ENCODE assay signal across 8 cellular contexts in the genomic region with DNA sequence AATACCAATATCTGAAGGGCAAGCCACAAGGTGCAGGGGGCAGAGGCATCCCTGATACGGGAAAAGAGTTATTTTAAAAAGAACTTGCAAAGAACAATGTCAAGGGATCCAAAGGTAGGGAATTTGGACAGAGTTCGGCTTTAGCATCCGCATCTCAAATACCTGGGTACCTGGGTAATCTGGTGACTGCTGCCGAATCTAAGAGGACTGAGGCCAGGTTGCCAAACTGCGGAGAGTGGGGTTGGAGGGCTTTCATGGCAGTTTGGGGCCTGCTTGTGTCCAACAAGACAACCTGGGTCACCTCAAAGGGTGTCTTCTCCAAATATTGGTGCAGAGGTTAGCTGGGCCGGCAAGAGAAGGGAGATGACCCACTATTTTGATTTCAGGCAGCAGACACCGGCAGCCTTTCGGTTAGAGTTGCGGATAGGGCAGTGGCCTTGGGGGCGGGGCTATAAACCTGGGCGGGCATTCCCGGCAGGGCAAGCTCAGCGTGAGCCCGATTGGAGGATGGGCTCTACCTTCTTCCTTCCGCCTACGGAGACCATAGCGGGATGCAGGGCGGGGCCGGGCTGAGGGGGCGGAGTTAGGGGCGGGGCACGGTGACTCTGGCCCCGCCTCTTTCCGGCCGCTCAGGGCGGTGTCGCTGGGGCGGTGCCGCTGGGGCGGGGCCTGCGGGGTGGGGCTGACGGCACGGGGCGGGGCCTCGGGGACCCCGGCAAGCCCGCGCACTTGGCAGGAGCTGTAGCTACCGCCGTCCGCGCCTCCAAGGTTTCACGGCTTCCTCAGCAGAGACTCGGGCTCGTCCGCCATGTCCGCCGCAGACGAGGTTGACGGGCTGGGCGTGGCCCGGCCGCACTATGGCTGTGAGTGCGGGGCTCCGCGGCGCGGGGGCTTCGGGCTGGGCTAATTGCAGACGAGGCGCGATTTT. TPM values are rescaled to one million over a fixed set of nuclear protein-coding genes. Genes with fewer than 3 reads are reported as not detected.
A peak's percentile ranks its signal among the peaks of the same experiment; 100 is the strongest.
DNase-seq lines count a peak whose midpoint lies in the region; ATAC-seq, FAIRE-seq and TF ChIP-seq lines count a peak whose summit lies in the region.

A gene with protein sequence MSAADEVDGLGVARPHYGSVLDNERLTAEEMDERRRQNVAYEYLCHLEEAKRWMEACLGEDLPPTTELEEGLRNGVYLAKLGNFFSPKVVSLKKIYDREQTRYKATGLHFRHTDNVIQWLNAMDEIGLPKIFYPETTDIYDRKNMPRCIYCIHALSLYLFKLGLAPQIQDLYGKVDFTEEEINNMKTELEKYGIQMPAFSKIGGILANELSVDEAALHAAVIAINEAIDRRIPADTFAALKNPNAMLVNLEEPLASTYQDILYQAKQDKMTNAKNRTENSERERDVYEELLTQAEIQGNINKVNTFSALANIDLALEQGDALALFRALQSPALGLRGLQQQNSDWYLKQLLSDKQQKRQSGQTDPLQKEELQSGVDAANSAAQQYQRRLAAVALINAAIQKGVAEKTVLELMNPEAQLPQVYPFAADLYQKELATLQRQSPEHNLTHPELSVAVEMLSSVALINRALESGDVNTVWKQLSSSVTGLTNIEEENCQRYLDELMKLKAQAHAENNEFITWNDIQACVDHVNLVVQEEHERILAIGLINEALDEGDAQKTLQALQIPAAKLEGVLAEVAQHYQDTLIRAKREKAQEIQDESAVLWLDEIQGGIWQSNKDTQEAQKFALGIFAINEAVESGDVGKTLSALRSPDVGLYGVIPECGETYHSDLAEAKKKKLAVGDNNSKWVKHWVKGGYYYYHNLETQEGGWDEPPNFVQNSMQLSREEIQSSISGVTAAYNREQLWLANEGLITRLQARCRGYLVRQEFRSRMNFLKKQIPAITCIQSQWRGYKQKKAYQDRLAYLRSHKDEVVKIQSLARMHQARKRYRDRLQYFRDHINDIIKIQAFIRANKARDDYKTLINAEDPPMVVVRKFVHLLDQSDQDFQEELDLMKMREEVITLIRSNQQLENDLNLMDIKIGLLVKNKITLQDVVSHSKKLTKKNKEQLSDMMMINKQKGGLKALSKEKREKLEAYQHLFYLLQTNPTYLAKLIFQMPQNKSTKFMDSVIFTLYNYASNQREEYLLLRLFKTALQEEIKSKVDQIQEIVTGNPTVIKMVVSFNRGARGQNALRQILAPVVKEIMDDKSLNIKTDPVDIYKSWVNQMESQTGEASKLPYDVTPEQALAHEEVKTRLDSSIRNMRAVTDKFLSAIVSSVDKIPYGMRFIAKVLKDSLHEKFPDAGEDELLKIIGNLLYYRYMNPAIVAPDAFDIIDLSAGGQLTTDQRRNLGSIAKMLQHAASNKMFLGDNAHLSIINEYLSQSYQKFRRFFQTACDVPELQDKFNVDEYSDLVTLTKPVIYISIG (N-terminal part only) (plus strand): TSS at position 709 of the 928 bp plus-strand sequence. CDS start 100 bp downstream, at position 809.

- H3K4me1 ChIP-seq in BLaER1: peaks cover 51% of the 10 kb centered on the region
- peaks cover 17% of the 10 kb centered on the region for H3K4me1 ChIP-seq in HepG2 (ENCODE audit: insufficient read depth, low read length)

- peak within 1 kb of the TSS; percentile 90 for H3K4me3 ChIP-seq in BLaER1
- peak within 1 kb of the TSS; percentile 90 to 96 (median 92) for H3K4me3 ChIP-seq in HepG2 (replicated peaks in 1 of 3; ENCODE audit: insufficient read depth in 1 of 3, low read depth in 2 of 3, low read length in 3 of 3)

- FAIRE-seq in HepG2 (lab: Jason Lieb, UNC): peak; percentile 88

- H4K20me1 ChIP-seq in BLaER1 (peaks cover 32% of the 10 kb centered on the region), HepG2 (ENCODE audit: insufficient read depth, low read length) (no peaks in the 10 kb centered on the region)

- TF ChIP-seq RAD21 in HepG2 (CRISPR knock-in tag; IDR thresholded peaks at IDR 0.05): no peak

- TF ChIP-seq EP300 in HepG2 (IDR thresholded peaks at IDR 0.05; ENCODE audit: low read depth in 2 of 2, low read length in 2 of 2): no peak
- 0 out of 2 replicates have a peak, but pooled peaks have one; percentile 16 for TF ChIP-seq EP300 in HepG2 (CRISPR knock-in tag; IDR thresholded peaks at IDR 0.05; ENCODE audit: borderline replicate concordance)

- POLR2A ChIA-PET in HepG2 (lab: Yijun Ruan, JAX): interaction anchor here (0.7 to 2.4 kb wide), 15 partner anchors 10 to 581 kb away, joined by 3 to 17 read pairs (median 4); partner anchors contain the start of genes TTLL13 and ZNF774

- no peaks in the 10 kb centered on the region for H3K9me3 Mint-ChIP-seq in dendritic cell treated with granulocyte-macrophage colony-stimulating factor and Interleukin-4, amounts not matched to agents 40 ng/mL and 50 ng/mL, for 4 days

- WGBS in HepG2 (ENCODE audit: low lambda C conversion rate): 3% methylated on average over 10 of the region's 62 CpGs

- H3K27ac ChIP-seq in BLaER1 (peak within 1 kb of the TSS; percentile 90), HepG2 (ENCODE audit: extremely low read length, insufficient read depth, low read length) (peak within 1 kb of the TSS; percentile 65)

- peak within 1 kb of the TSS; percentile 91 for H3K4me3 Mint-ChIP-seq in dendritic cell treated with granulocyte-macrophage colony-stimulating factor and Interleukin-4, amounts not matched to agents 40 ng/mL and 50 ng/mL, for 4 days

- no peaks in the 10 kb centered on the region for H3K27me3 Mint-ChIP-seq in dendritic cell treated with granulocyte-macrophage colony-stimulating factor and Interleukin-4, amounts not matched to agents 40 ng/mL and 50 ng/mL, for 4 days

- peaks cover 24% of the 10 kb centered on the region for H3K36me3 ChIP-seq in BLaER1
- H3K36me3 ChIP-seq in HepG2 (replicated peaks in 1 of 2; ENCODE audit: control insufficient read depth in 1 of 2, insufficient read depth in 2 of 2, low read length in 2 of 2): peaks cover 2 to 11% of the 10 kb centered on the region in 2 experiments; a peak in 2 of 5 replicates

- ATAC-seq in GM19328 (IDR thresholded peaks at IDR 0.05; ENCODE audit: unreplicated experiment): peak; percentile 91
- peak; percentile 91 for ATAC-seq in HG03520 (IDR thresholded peaks at IDR 0.05; ENCODE audit: unreplicated experiment)
- ATAC-seq in HepG2: peak; percentile 98

- DNase-seq in NCI-H69 (lab: John Stamatoyannopoulos, UW) (peak; percentile 96), HepG2 (ENCODE audit: low spot score) (peak; percentile 92)
- DNase-seq in activated CD4-positive, alpha-beta T cell treated with anti-CD3 and anti-CD28 coated beads, Interleukin-2, amount 50 U/mL, for 1 hour: peak; percentile 94
- DNase-seq in stimulated activated CD4-positive, alpha-beta T cell treated with anti-CD3 and anti-CD28 coated beads, Interleukin-4, amount 100 ng/mL, for 1 hour: peak; percentile 97

- TF ChIP-seq CTCF in HepG2 (CRISPR knock-in tag; IDR thresholded peaks at IDR 0.05): no peak

- H3K9ac ChIP-seq in BLaER1: peak within 1 kb of the TSS; percentile 89
- H3K9ac ChIP-seq in HepG2 (ENCODE audit: insufficient read depth, low read depth, low read length): peak within 1 kb of the TSS; percentile 82

- H3K27me3 ChIP-seq in BLaER1 (no peaks in the 10 kb centered on the region), HepG2 (ENCODE audit: control insufficient read depth in 1 of 2, insufficient read depth in 2 of 2, low read length in 2 of 2) (no peaks in the 10 kb centered on the region; a peak in 1 of 5 replicates)

- CTCF ChIA-PET in HepG2 (lab: Yijun Ruan, JAX; ENCODE audit: low intra/inter-chr PET ratio, low total read pairs): no interaction called here

- no TSS peak for BruUV-seq in HepG2 (replicated peaks; lab: Mats Ljungman, UMichigan)

- peaks cover 53% of the 10 kb centered on the region for H3K4me1 Mint-ChIP-seq in dendritic cell treated with granulocyte-macrophage colony-stimulating factor and Interleukin-4, amounts not matched to agents 40 ng/mL and 50 ng/mL, for 4 days (ENCODE audit: low read depth)

- intact Hi-C loops in dendritic cell treated with granulocyte-macrophage colony-stimulating factor and Interleukin-4, amounts not matched to agents 40 ng/mL and 50 ng/mL, for 4 days (cut with micrococcal nuclease): loop anchor here (1.0 to 5.0 kb wide), 3 partner anchors 14 to 35 kb away; partner anchors contain the start of gene ZNF774
- intact Hi-C loops in HepG2 (cut with micrococcal nuclease; ENCODE audit: unreplicated experiment): no loop called here

- H3K79me2 ChIP-seq in HepG2 (ENCODE audit: insufficient read depth, low read length): peaks cover 6% of the 10 kb centered on the region

- TF ChIP-seq POLR2A in HepG2 (IDR thresholded peaks at IDR 0.05; ENCODE audit: insufficient read depth in 1 of 2, low read depth in 2 of 2, low read length in 2 of 2): peak; percentile 71 to 78

- H3K4me2 ChIP-seq in BLaER1 (peak within 1 kb of the TSS; percentile 86), HepG2 (ENCODE audit: low read depth, low read length) (peak within 1 kb of the TSS; percentile 98)

- H2AFZ ChIP-seq in HepG2 (ENCODE audit: low read length): peak within 1 kb of the TSS; percentile 100

- in situ Hi-C loops in HepG2 (cut with HindIII; ENCODE audit: extremely low pct_ligation_motif_present, low pct_unique_long_range_greater_than_20kb): no loop called here

- no peaks in the 10 kb centered on the region for H3K9me3 ChIP-seq in BLaER1
- H3K9me3 ChIP-seq in HepG2 (ENCODE audit: low read length): no peaks in the 10 kb centered on the region

- peak within 1 kb of the TSS; percentile 99 for H3K27ac Mint-ChIP-seq in dendritic cell treated with granulocyte-macrophage colony-stimulating factor and Interleukin-4, amounts not matched to agents 40 ng/mL and 50 ng/mL, for 4 days

- peaks cover 49% of the 10 kb centered on the region for H3K36me3 Mint-ChIP-seq in dendritic cell treated with granulocyte-macrophage colony-stimulating factor and Interleukin-4, amounts not matched to agents 40 ng/mL and 50 ng/mL, for 4 days (ENCODE audit: low read depth)

RNA-seq across cellular contexts. Expression of the gene that starts here (rescaled TPM):
- 25.9 and 37.9 TPM in 2 replicates for total RNA-seq in HepG2 (2016; rRNA removed; fragmentation: Illumina TruSeq; extraction: Trizol)
- total RNA-seq in HepG2 (2016; cell fraction: cytosol; rRNA removed; fragmentation: Illumina TruSeq; extraction: Trizol; ENCODE audit: low read depth): 7.0 and 10.3 TPM in 2 replicates
- 24.2 and 39.8 TPM in 2 replicates for total RNA-seq in HepG2 (2016; cell fraction: insoluble cytoplasmic fraction; rRNA removed; fragmentation: Illumina TruSeq; extraction: Trizol)
- 4.9 and 6.0 TPM in 2 replicates for total RNA-seq in HepG2 (2016; cell fraction: membrane; rRNA removed; fragmentation: Illumina TruSeq; extraction: Trizol)
- total RNA-seq in HepG2 (2016; cell fraction: nucleus; rRNA removed; fragmentation: Illumina TruSeq; extraction: Trizol): 45.8 and 61.3 TPM in 2 replicates
- polyA plus RNA-seq in HepG2 (2011; rRNA removed): 22.5 and 29.5 TPM in 2 replicates
- 6.9 and 8.8 TPM in 2 replicates for polyA plus RNA-seq in HepG2 (2011; cell fraction: cytosol; rRNA removed)
- 43.0 and 44.1 TPM in 2 replicates for polyA plus RNA-seq in HepG2 (2011; cell fraction: nucleus; rRNA removed)
- 19.9 and 21.7 TPM in 2 replicates for polyA plus RNA-seq in HepG2 (2012)
- 0.76 and 1.4 TPM in 2 replicates for polyA plus RNA-seq in HepG2 (2016; cell fraction: cytosol; fragmentation: Illumina TruSeq; extraction: Trizol; ENCODE audit: low read depth)
- 26.8 and 29.0 TPM in 2 replicates for polyA plus RNA-seq in HepG2 (2016; cell fraction: insoluble cytoplasmic fraction; fragmentation: Illumina TruSeq; extraction: Trizol; ENCODE audit: low read depth)
- 2.5 and 4.1 TPM in 2 replicates for polyA plus RNA-seq in HepG2 (2016; cell fraction: membrane; fragmentation: Illumina TruSeq; extraction: Trizol; ENCODE audit: low read depth)
- 58.6 and 63.1 TPM in 2 replicates for polyA plus RNA-seq in HepG2 (2016; cell fraction: nucleus; fragmentation: Illumina TruSeq; extraction: Trizol; ENCODE audit: insufficient read depth, low read depth)
- polyA minus RNA-seq in HepG2 (2011; rRNA and poly(A)+ RNA removed; ENCODE audit: low replicate concordance): 43.9 and 274 TPM in 2 replicates
- 20.6 and 26.9 TPM in 2 replicates for polyA minus RNA-seq in HepG2 (2011; cell fraction: cytosol; rRNA and poly(A)+ RNA removed)
- polyA minus RNA-seq in HepG2 (2011; cell fraction: nucleus; rRNA and poly(A)+ RNA removed): 216 and 230 TPM in 2 replicates

Comparison
In these comparisons a context has a peak if more than half of its experiments do, and no peak if none do; other contexts are left out.
1. Peak in every context shown above with its lines: DNase-seq, ATAC-seq, H3K4me3 ChIP-seq and H3K27ac ChIP-seq.